In genomic region chr18:56052202-56052601, GRCh38 we compare ENCODE assay signal across 26 cellular contexts.
"Had no signal": no experiment of that assay in that cellular context is flagged by ENCODE, and none has a peak within 500 bp of the region (broad histone marks: within the 10 kb centered on the region; RNA-seq: fewer than 3 reads in every experiment).

No MANE protein-coding gene starts in this region.

- FAIRE-seq: urothelium cell line had no signal

- DNase-seq: stimulated activated CD4-positive, alpha-beta T cell treated with anti-CD3 and anti-CD28 coated beads, Interleukin-2, amount 100 ng/mL, for 48 hours; stimulated activated CD4-positive, alpha-beta T cell treated with anti-CD3 and anti-CD28 coated beads, Interleukin-4, amount 100 ng/mL, for 1 hour; stimulated activated CD4-positive, alpha-beta T cell treated with anti-CD3 and anti-CD28 coated beads, Interleukin-4, amount 100 ng/mL, for 24 hours; stimulated activated CD4-positive, alpha-beta T cell treated with anti-CD3 and anti-CD28 coated beads, Interleukin-4, amount 100 ng/mL, for 4 hours; stimulated activated CD8-positive, alpha-beta memory T cell treated with anti-CD3 and anti-CD28 coated beads, Interleukin-4, amount 100 ng/mL, for 48 hours; stimulated activated naive B cell treated with anti-CD40 and anti-IgM and Interleukin-4, amounts not matched to agents 10 μg/mL and 1 μg/mL and 100 μg/mL, for 72 hours; stimulated activated naive CD4-positive, alpha-beta T cell; stimulated activated naive CD4-positive, alpha-beta T cell treated with Interleukin-2 at 50 U/mL for 16 hours; stimulated activated naive CD8-positive, alpha-beta T cell treated with anti-CD3 and anti-CD28 coated beads, Interleukin-15, amount 100 ng/mL, for 72 hours; stimulated activated naive CD8-positive, alpha-beta T cell treated with anti-CD3 and anti-CD28 coated beads, Interleukin-15, Interleukin-2, amounts not matched to agents 100 U/mL and 50 U/mL, for 24 hours; stomach; substantia nigra; testis; thyroid gland; tibial artery; transverse colon; trophoblast cell; upper lobe of left lung; upper lobe of right lung; uterus had no signal

- H3K4me3 ChIP-seq: stomach, suprapubic skin, testis, thoracic aorta, thyroid gland, tibial artery, tibial nerve, transverse colon, upper lobe of left lung, upper lobe of right lung, uterus, vagina had no signal

- ATAC-seq: stimulated activated memory B cell treated with anti-CD40 and anti-IgM and Interleukin-4, amounts not matched to agents 10 μg/mL and 1 μg/mL and 100 μg/mL, for 72 hours; stimulated activated naive B cell treated with anti-CD40 and anti-IgM and Interleukin-4, amounts not matched to agents 10 μg/mL and 1 μg/mL and 100 μg/mL, for 72 hours; stimulated activated naive CD8-positive, alpha-beta T cell treated with anti-CD3 and anti-CD28 coated beads, Interleukin-15, amount 100 ng/mL, for 72 hours; stimulated activated naive CD8-positive, alpha-beta T cell treated with anti-CD3 and anti-CD28 coated beads, Interleukin-15, Interleukin-2, amounts not matched to agents 100 U/mL and 50 U/mL, for 24 hours; upper lobe of right lung had no signal

- H3K27ac ChIP-seq: stomach, suprapubic skin, testis, thoracic aorta, thyroid gland, tibial artery, tibial nerve, transverse colon, upper lobe of left lung, upper lobe of right lung, uterus, vagina had no signal

- H3K9me3 ChIP-seq: suprapubic skin, testis, thyroid gland, upper lobe of right lung, vagina had no signal

- H3K4me1 ChIP-seq: stomach, suprapubic skin, testis, thyroid gland, tibial artery, tibial nerve, transverse colon, upper lobe of left lung, upper lobe of right lung, uterus, vagina had no signal

- H3K36me3 ChIP-seq: stomach, suprapubic skin, thoracic aorta, thyroid gland, tibial artery, tibial nerve, transverse colon, upper lobe of left lung, upper lobe of right lung, uterus, vagina had no signal

- H3K27me3 ChIP-seq: stomach, suprapubic skin, testis, thyroid gland, tibial artery, tibial nerve, transverse colon, upper lobe of left lung, upper lobe of right lung, uterus, vagina had no signal
